Comparison of ENCODE assay signal across 8 cellular contexts in genomic region chr6:44001318-44001868, GRCh38.
A peak's percentile ranks its signal among the peaks of the same experiment; 100 is the strongest.
DNase-seq lines count a peak whose midpoint lies in the region; ATAC-seq, FAIRE-seq and TF ChIP-seq lines count a peak whose summit lies in the region.

No MANE protein-coding gene starts in this region.

- no peak overlapping the region for H2AFZ ChIP-seq in fibroblast of lung (ENCODE audit: low read length)

- H3K4me3 Mint-ChIP-seq in Calu3 (ENCODE audit: low read depth, unreplicated experiment), result peak overlapping the region; percentile 78

- H3K27ac ChIP-seq in Panc1 (ENCODE audit: low read length) (peak overlapping the region; percentile 29; the same call in 1 of the 2 replicates), fibroblast of lung (ENCODE audit: insufficient read depth, low read length) (no peak overlapping the region), skeletal muscle tissue (ENCODE audit: low read depth, low read length) (peak overlapping the region; percentile 92)

- POLR2A ChIA-PET in Panc1 (lab: Charles Lee), result no interaction called here

- no peaks in the 10 kb centered on the region for H4K20me1 ChIP-seq in fibroblast of lung (ENCODE audit: control insufficient read depth, extremely low read depth, insufficient read depth, low read length)

- DNase-seq in Calu3 (peak; percentile 90), GM20000 (ENCODE audit: low spot score) (peak; percentile 81), Panc1 (ENCODE audit: low read depth, low spot score) (no peak), fibroblast of lung (ENCODE audit: low read depth in 2 of 2) (peak in 1 of 2 donors; percentile 40), dedifferentiated amniotic fluid mesenchymal stem cell (ENCODE audit: extremely low spot score) (no peak), GM12891 (ENCODE audit: insufficient read length, low spot score) (no peak)

- ATAC-seq in Panc1, result no peak
- no peak for ATAC-seq in HG02870 (IDR thresholded peaks at IDR 0.05; ENCODE audit: unreplicated experiment)

- H3K36me3 Mint-ChIP-seq in Calu3 (ENCODE audit: insufficient read depth, unreplicated experiment), result peaks cover 76% of the 10 kb centered on the region

- peak overlapping the region; percentile 96 for H3K27ac Mint-ChIP-seq in Calu3 (ENCODE audit: unreplicated experiment)

- H3K4me2 ChIP-seq in fibroblast of lung (ENCODE audit: extremely low read depth, insufficient read depth, low read length), result no peak overlapping the region

- H3K4me1 ChIP-seq in Panc1 (ENCODE audit: control insufficient read depth, insufficient read depth, low read length), result no peaks in the 10 kb centered on the region; the same call in 1 of the 2 replicates
- H3K4me1 ChIP-seq in fibroblast of lung (ENCODE audit: control insufficient read depth, extremely low read depth, insufficient read depth, low read length), result peaks cover 21% of the 10 kb centered on the region
- H3K4me1 ChIP-seq in skeletal muscle tissue (ENCODE audit: control insufficient read depth in 3 of 3, insufficient read depth in 3 of 3, low read length in 3 of 3), result peaks cover 32 to 45% (median 37%) of the 10 kb centered on the region in 3 donors

- intact Hi-C loops in Calu3 (cut with micrococcal nuclease; ENCODE audit: unreplicated experiment), result loop anchor here (1.0 to 10.0 kb wide), 6 partner anchors 45 to 334 kb away; no protein-coding TSS in a partner anchor
- intact Hi-C loops in Panc1 (cut with micrococcal nuclease; ENCODE audit: unreplicated experiment), result no loop called here

- no peaks in the 10 kb centered on the region for H3K27me3 Mint-ChIP-seq in Calu3 (ENCODE audit: unreplicated experiment)

- BruUV-seq in Calu3 (replicated peaks; lab: Mats Ljungman, UMichigan) (no TSS peak), Panc1 (replicated peaks; lab: Mats Ljungman, UMichigan) (no TSS peak)

- H3K36me3 ChIP-seq in Panc1 (ENCODE audit: control insufficient read depth, insufficient read depth, low read length), result no peaks in the 10 kb centered on the region
- no peaks in the 10 kb centered on the region for H3K36me3 ChIP-seq in fibroblast of lung (ENCODE audit: control insufficient read depth, insufficient read depth, low read length)
- no peaks in the 10 kb centered on the region for H3K36me3 ChIP-seq in skeletal muscle tissue (ENCODE audit: control insufficient read depth in 3 of 3, insufficient read depth in 3 of 3, low read length in 3 of 3)

- H3K27me3 ChIP-seq in Panc1 (ENCODE audit: control insufficient read depth, insufficient read depth, low read length) (no peaks in the 10 kb centered on the region), fibroblast of lung (ENCODE audit: control insufficient read depth, insufficient read depth, low read length) (no peaks in the 10 kb centered on the region), skeletal muscle tissue (ENCODE audit: control insufficient read depth in 3 of 3, insufficient read depth in 3 of 3, low read length in 3 of 3) (peaks cover 0 to 7% (median 2%) of the 10 kb centered on the region in 3 donors)

- in situ Hi-C loops in Panc1 (cut with HindIII; ENCODE audit: low pct_unique_long_range_greater_than_20kb, low sequenced_read_pairs), result no loop called here

- no peak for TF ChIP-seq POLR2A in GM12891 (IDR thresholded peaks at IDR 0.05; ENCODE audit: low read depth, low read length)

- peak; percentile 91 for TF ChIP-seq CTCF in Calu3 (IDR thresholded peaks at IDR 0.05; ENCODE audit: unreplicated experiment)
- TF ChIP-seq CTCF in GM20000 (IDR thresholded peaks at IDR 0.05; ENCODE audit: extremely low read depth, missing control alignments), result peak; percentile 47
- TF ChIP-seq CTCF in Panc1 (IDR thresholded peaks at IDR 0.05), result peak; percentile 10
- TF ChIP-seq CTCF in fibroblast of lung (conservative IDR thresholded peaks at IDR 0.05 in 1 of 2, IDR thresholded peaks at IDR 0.05 in 1 of 2; ENCODE audit: low read depth in 1 of 2, low read length in 2 of 2), result peak; percentile 9 to 43

- H3K4me1 Mint-ChIP-seq in Calu3 (ENCODE audit: low read depth, unreplicated experiment), result peaks cover 74% of the 10 kb centered on the region

- H3K4me3 ChIP-seq in Panc1 (ENCODE audit: low read depth in 2 of 2, low read length in 2 of 2), result no peak overlapping the region
- no peak overlapping the region for H3K4me3 ChIP-seq in fibroblast of lung (replicated peaks in 1 of 4; ENCODE audit: control extremely low read depth in 1 of 4, insufficient read depth in 1 of 4, low read depth in 3 of 4, low read length in 4 of 4)
- no peak overlapping the region for H3K4me3 ChIP-seq in skeletal muscle tissue (ENCODE audit: low read length in 3 of 3)

- FAIRE-seq in GM12891 (lab: Jason Lieb, UNC), result no peak

- H3K9me3 ChIP-seq in Panc1 (ENCODE audit: control insufficient read depth, insufficient read depth, low read depth, low read length) (no peaks in the 10 kb centered on the region), fibroblast of lung (ENCODE audit: control insufficient read depth, insufficient read depth, low read depth, low read length) (no peaks in the 10 kb centered on the region), skeletal muscle tissue (ENCODE audit: control insufficient read depth in 3 of 3, low read length in 3 of 3) (no peaks in the 10 kb centered on the region)

- H3K9ac ChIP-seq in fibroblast of lung (ENCODE audit: insufficient read depth, low read length) (no peak overlapping the region), skeletal muscle tissue (ENCODE audit: low read depth in 1 of 3, low read length in 3 of 3) (peak overlapping the region in 2 of 3 donors; percentile 62 to 77)

- no peaks in the 10 kb centered on the region for H3K9me3 Mint-ChIP-seq in Calu3 (ENCODE audit: low read depth, unreplicated experiment)

- CTCF ChIA-PET in Calu3 (lab: Charles Lee), result interaction anchor here (0.8 to 4.0 kb wide), 10 partner anchors 10 to 687 kb away, joined by 3 to 60 read pairs (median 10); no protein-coding TSS in a partner anchor
- CTCF ChIA-PET in Panc1 (lab: Charles Lee), result interaction anchor here (0.6 kb wide), 1 partner anchor 38 kb away, joined by 3 read pairs; no protein-coding TSS in a partner anchor

- no peaks in the 10 kb centered on the region for H3K79me2 ChIP-seq in fibroblast of lung (ENCODE audit: control insufficient read depth, insufficient read depth, low read length)

TF ChIP-seq in GM12891, 5 proteins besides CTCF, POLR2A, EP300 and RAD21:
- TF ChIP-seq TAF1 (IDR thresholded peaks at IDR 0.05; ENCODE audit: low read depth, low read length) (no peak), PAX5 (IDR thresholded peaks at IDR 0.05; ENCODE audit: insufficient read depth, low read length, severe bottlenecking) (no peak), SPI1 (IDR thresholded peaks at IDR 0.05; ENCODE audit: low read depth, low read length) (no peak), POU2F2 (IDR thresholded peaks at IDR 0.05; ENCODE audit: low read depth, low read length) (no peak), POLR2AphosphoS5 (IDR thresholded peaks at IDR 0.05; ENCODE audit: low read depth, low read length) (no peak)

Comparison
In these comparisons a context has a peak if more than half of its experiments do, and no peak if none do; other contexts are left out.
1. DNase-seq: peak in Calu3 (single experiment) and GM20000 (single experiment); none in Panc1 (single experiment), dedifferentiated amniotic fluid mesenchymal stem cell (single experiment) and GM12891 (single experiment).
2. CTCF ChIP-seq: peak in every context shown above with its lines; median percentile 91 in Calu3; 47 in GM20000; 26 in fibroblast of lung; 10 in Panc1.